ENCODE assay signal across 8 cellular contexts in genomic region chr9:137435980-137436760, GRCh38. TPM values are rescaled to one million over a fixed set of nuclear protein-coding genes. Genes with fewer than 3 reads are reported as not detected.
DNase-seq lines count a peak whose midpoint lies in the region; ATAC-seq and TF ChIP-seq lines count a peak whose summit lies in the region.
"Had no signal": no experiment of that assay in that cellular context is flagged by ENCODE, and none has a peak within 500 bp of the region (broad histone marks: within the 10 kb centered on the region; RNA-seq: fewer than 3 reads in every experiment).

No MANE protein-coding gene starts in this region.

- H3K27ac ChIP-seq in upper lobe of left lung, result no peak overlapping the region

- peak; percentile 83 to 86 for ATAC-seq in upper lobe of left lung (ENCODE audit: low FRiP score in 2 of 2)
- no peak for ATAC-seq in HG03460 (IDR thresholded peaks at IDR 0.05; ENCODE audit: unreplicated experiment)

- TF ChIP-seq EP300 in upper lobe of left lung (IDR thresholded peaks at IDR 0.05), result no peak

- TF ChIP-seq CTCF in upper lobe of left lung (IDR thresholded peaks at IDR 0.05), result no peak

- DNase-seq in HUDEP-2 (lab: John Stamatoyannopoulos, UW; ENCODE audit: unreplicated experiment in 76 of 76), result peak in 69 of 76 experiments; percentile 9 to 93 (median 71)
- peak; percentile 78 for DNase-seq in amniotic epithelial cell (ENCODE audit: low read depth)
- DNase-seq in kidney tubule cell (ENCODE audit: low spot score), result peak; percentile 93
- peak; percentile 90 for DNase-seq in upper lobe of left lung
- no peak for DNase-seq in UCSD-AML1 (lab: John Stamatoyannopoulos, UW; ENCODE audit: unreplicated experiment)
- no peak for DNase-seq in NCI-H82 treated with DMSO at 0.1 percent for 48 hours (lab: John Stamatoyannopoulos, UW; ENCODE audit: unreplicated experiment)
- DNase-seq: T-helper 9 cell had no signal

- 70 to 85% methylated on average over 23 to 31 of the region's 42 CpGs for WGBS in upper lobe of left lung, 2 donors

- H3K4me1 ChIP-seq in upper lobe of left lung, result peaks cover 0 to 9% (median 4%) of the 10 kb centered on the region in 4 donors

- no peak for TF ChIP-seq POLR2A in upper lobe of left lung (IDR thresholded peaks at IDR 0.05)

- no peaks in the 10 kb centered on the region for H3K36me3 ChIP-seq in upper lobe of left lung

- no peak overlapping the region for H3K4me3 ChIP-seq in upper lobe of left lung

- peaks cover 0 to under 1% (median under 1%) of the 10 kb centered on the region in 4 donors for H3K27me3 ChIP-seq in upper lobe of left lung

- H3K9me3 ChIP-seq in upper lobe of left lung, result no peaks in the 10 kb centered on the region

RNA-seq across cellular contexts. Expression of gene ENTPD8, which starts 5.0 kb away (rescaled TPM):
- total RNA-seq in upper lobe of left lung, result under 1 TPM in 2 of 6 donors, not detected in 4; 0.15 to 0.17 TPM

RNA-seq across cellular contexts. Expression of gene NOXA1, which starts 13.0 kb away (rescaled TPM):
- total RNA-seq in upper lobe of left lung, result 10 to 100 TPM in 3 of 6 donors, 1 to 10 TPM in 3; 3.3 to 34.6 (median 11.7) TPM

RNA-seq across cellular contexts. Expression of gene EXD3, which starts 13.2 kb away (rescaled TPM):
- 100 to 1,000 TPM in 1 of 6 donors, 10 to 100 TPM in 5; 12.3 to 118 (median 24.8) TPM for total RNA-seq in upper lobe of left lung

RNA-seq across cellular contexts. Expression of gene NSMF, which starts 23.0 kb away (rescaled TPM):
- 10 to 100 TPM; 20.4 to 57.6 (median 25.9) TPM for total RNA-seq in upper lobe of left lung

Comparison
In these comparisons a context has a peak if more than half of its experiments do, and no peak if none do; other contexts are left out.
1. DNase-seq: peak in HUDEP-2 (69 of 76), amniotic epithelial cell (single experiment), kidney tubule cell (single experiment) and upper lobe of left lung (2 of 2); none in UCSD-AML1 (single experiment) and NCI-H82 treated with DMSO at 0.1 percent for 48 hours (single experiment).